Comparison of ENCODE assay signal across 21 cellular contexts in the genomic region with DNA sequence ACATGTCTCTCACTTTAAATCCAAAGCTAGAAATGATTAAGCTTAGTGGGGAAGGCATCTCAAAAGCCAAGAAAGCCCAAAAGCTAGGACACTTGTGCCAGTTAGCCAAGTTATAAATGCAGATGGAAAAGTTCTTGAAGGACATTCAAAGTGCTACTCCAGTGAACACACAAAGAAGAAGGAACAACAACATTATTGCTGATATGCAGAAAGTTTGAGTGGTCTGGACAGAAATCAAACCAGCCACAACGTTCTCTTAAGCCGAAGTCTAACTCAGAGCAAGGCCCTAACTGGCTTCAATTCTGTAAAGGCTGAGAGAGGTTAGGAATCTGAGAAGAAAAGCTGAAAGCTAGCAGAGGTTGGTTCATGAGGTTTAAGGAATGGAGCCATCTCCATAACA.
"Had no signal": no experiment of that assay in that cellular context is flagged by ENCODE, and none has a peak within 500 bp of the region (broad histone marks: within the 10 kb centered on the region; RNA-seq: fewer than 3 reads in every experiment).

No MANE protein-coding gene starts in this region.

- DNase-seq: dorsolateral prefrontal cortex; effector memory CD4-positive, alpha-beta T cell; gastrocnemius medialis; immature natural killer cell; kidney; left cardiac atrium; left ventricle myocardium superior; mesenchymal stem cell; midbrain; occipital lobe; pancreas; right cardiac atrium; small intestine; stimulated activated CD4-positive, alpha-beta T cell treated with anti-CD3 and anti-CD28 coated beads, Interleukin-12 subunit alpha, Interleukin-12 subunit beta, amount 100 ng/mL, for 4 hours; stimulated activated naive CD4-positive, alpha-beta T cell treated with Interleukin-2 at 50 U/mL for 16 hours had no signal

- H3K9me3 Mint-ChIP-seq: immature natural killer cell; natural killer cell treated with Interleukin-12 subunit alpha and Interleukin-12 subunit beta and Interleukin-15 and Interleukin-18, amount 100 ng/mL, for 72 hours; type B pancreatic cell had no signal

- H3K4me3 ChIP-seq: coronary artery, dorsolateral prefrontal cortex, gastrocnemius medialis, lung, pancreas had no signal

- ATAC-seq: esophagus mucosa; gastrocnemius medialis; left cardiac atrium; natural killer cell treated with Interleukin-12 subunit alpha and Interleukin-12 subunit beta and Interleukin-15 and Interleukin-18, amount 100 ng/mL, for 72 hours had no signal

- H3K27me3 Mint-ChIP-seq: natural killer cell treated with Interleukin-12 subunit alpha and Interleukin-12 subunit beta and Interleukin-15 and Interleukin-18, amount 100 ng/mL, for 72 hours; progenitor cell of endocrine pancreas; type B pancreatic cell had no signal

- H3K27ac Mint-ChIP-seq: immature natural killer cell; natural killer cell treated with Interleukin-12 subunit alpha and Interleukin-12 subunit beta and Interleukin-15 and Interleukin-18, amount 100 ng/mL, for 72 hours; progenitor cell of endocrine pancreas; type B pancreatic cell had no signal

- H3K4me3 Mint-ChIP-seq: immature natural killer cell; natural killer cell treated with Interleukin-12 subunit alpha and Interleukin-12 subunit beta and Interleukin-15 and Interleukin-18, amount 100 ng/mL, for 72 hours; type B pancreatic cell had no signal

- H3K4me1 Mint-ChIP-seq: immature natural killer cell had no signal
